Comparison of ENCODE assay signal across 14 cellular contexts in genomic region chr14:104276435-104276834, GRCh38.
"Had no signal": no experiment of that assay in that cellular context is flagged by ENCODE, and none has a peak within 500 bp of the region (broad histone marks: within the 10 kb centered on the region; RNA-seq: fewer than 3 reads in every experiment).

No MANE protein-coding gene starts in this region.

- ATAC-seq: activated CD4-positive, alpha-beta T cell treated with anti-CD3 and anti-CD28 coated beads for 36 hours; stimulated activated naive CD8-positive, alpha-beta T cell treated with anti-CD3 and anti-CD28 coated beads, Interleukin-15, Interleukin-2, amounts not matched to agents 100 U/mL and 50 U/mL, for 24 hours had no signal

- DNase-seq: activated CD4-positive, alpha-beta T cell treated with anti-CD3 and anti-CD28 coated beads for 36 hours; activated CD4-positive, alpha-beta T cell treated with anti-CD3 and anti-CD28 coated beads, Interleukin-2, amount 50 U/mL, for 48 hours; activated naive CD8-positive, alpha-beta T cell treated with anti-CD3 and anti-CD28 coated beads for 36 hours; amniotic stem cell; mesenchymal stem cell; naive B cell; stimulated activated naive CD8-positive, alpha-beta T cell treated with anti-CD3 and anti-CD28 coated beads, Interleukin-15, Interleukin-2, amounts not matched to agents 100 U/mL and 50 U/mL, for 24 hours had no signal

- H3K4me3 Mint-ChIP-seq: activated CD4-positive, alpha-beta T cell treated with anti-CD3 and anti-CD28 coated beads for 36 hours; activated naive CD8-positive, alpha-beta T cell treated with anti-CD3 and anti-CD28 coated beads for 36 hours; naive B cell; neural crest cell; T-helper 2 cell treated with Interferon-gamma antibody and Interleukin-4, amounts not matched to agents 5 μg/mL and 100 μg/mL, for 36 hours had no signal

- H3K4me1 Mint-ChIP-seq: activated CD4-positive, alpha-beta T cell treated with anti-CD3 and anti-CD28 coated beads for 36 hours; activated naive CD8-positive, alpha-beta T cell treated with anti-CD3 and anti-CD28 coated beads for 36 hours; naive B cell; neural crest cell had no signal

- H3K27ac ChIP-seq: cardiac muscle cell had no signal

- H3K27ac Mint-ChIP-seq: activated CD4-positive, alpha-beta T cell treated with anti-CD3 and anti-CD28 coated beads for 36 hours; activated naive CD8-positive, alpha-beta T cell treated with anti-CD3 and anti-CD28 coated beads for 36 hours; naive B cell; progenitor cell of endocrine pancreas; T-helper 2 cell treated with Interferon-gamma antibody and Interleukin-4, amounts not matched to agents 5 μg/mL and 100 μg/mL, for 36 hours had no signal

- H3K27me3 ChIP-seq: cardiac muscle cell, transverse colon had no signal

- H3K9me3 ChIP-seq: mucosa of descending colon, suprapubic skin, transverse colon had no signal

- H3K36me3 ChIP-seq: cardiac muscle cell, suprapubic skin, transverse colon had no signal

- H3K9me3 Mint-ChIP-seq: activated naive CD8-positive, alpha-beta T cell treated with anti-CD3 and anti-CD28 coated beads for 36 hours; neural crest cell; T-helper 2 cell treated with Interferon-gamma antibody and Interleukin-4, amounts not matched to agents 5 μg/mL and 100 μg/mL, for 36 hours had no signal

- H3K4me3 ChIP-seq: cardiac muscle cell, mucosa of descending colon, transverse colon had no signal

- H3K36me3 Mint-ChIP-seq: activated naive CD8-positive, alpha-beta T cell treated with anti-CD3 and anti-CD28 coated beads for 36 hours; naive B cell had no signal
